9 cellular contexts compared by ENCODE assay signal in the genomic region with DNA sequence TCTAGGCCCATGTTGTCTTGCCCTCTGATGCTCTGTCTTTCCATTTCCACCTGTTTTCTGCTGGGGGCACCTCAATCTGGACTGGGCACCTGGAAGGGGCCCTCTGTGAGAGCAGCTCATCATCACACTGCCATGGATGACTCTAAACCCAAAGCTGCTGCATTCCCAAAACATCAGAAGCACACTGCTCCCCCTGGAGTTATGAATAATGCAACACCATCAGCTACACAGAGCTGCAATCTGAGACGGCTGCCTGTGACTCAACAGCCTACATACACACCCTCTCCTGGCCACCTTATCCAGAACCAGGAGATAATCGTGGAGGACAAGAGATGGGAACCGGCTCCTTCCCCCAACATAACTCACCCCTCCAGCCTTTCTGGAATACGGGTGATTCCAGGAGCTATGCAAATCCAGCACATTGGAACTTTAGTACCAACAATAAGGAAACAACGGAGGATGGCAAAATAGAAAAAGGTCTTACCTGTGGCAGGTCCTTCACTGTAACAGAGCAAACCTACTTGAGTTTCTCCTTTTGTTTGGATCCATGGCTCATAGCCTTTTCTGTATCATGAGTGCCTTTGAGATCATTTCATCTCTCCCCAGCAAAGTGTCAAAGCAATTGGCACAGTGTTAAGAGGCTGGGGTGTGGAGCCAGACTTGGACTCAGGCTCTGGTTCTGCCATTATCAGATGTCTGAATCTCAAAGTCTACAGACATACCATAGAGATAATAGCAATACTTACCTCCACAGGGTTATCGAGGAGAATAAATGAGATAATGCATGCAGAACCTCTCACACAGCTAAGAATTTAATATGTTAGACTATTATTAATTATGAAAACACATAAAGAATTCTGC. TPM values are rescaled to one million over a fixed set of nuclear protein-coding genes. Genes with fewer than 3 reads are reported as not detected.
DNase-seq lines count a peak whose midpoint lies in the region; ATAC-seq and TF ChIP-seq lines count a peak whose summit lies in the region.
"Had no signal": no experiment of that assay in that cellular context is flagged by ENCODE, and none has a peak within 500 bp of the region (broad histone marks: within the 10 kb centered on the region; RNA-seq: fewer than 3 reads in every experiment).

No MANE protein-coding gene starts in this region.

- H3K36me3 Mint-ChIP-seq in stimulated activated memory B cell treated with anti-CD40 and anti-IgM and Interleukin-4, amounts not matched to agents 10 μg/mL and 1 μg/mL and 100 μg/mL, for 72 hours, result peaks cover 40% of the 10 kb centered on the region
- peaks cover 52% of the 10 kb centered on the region for H3K36me3 Mint-ChIP-seq in nephron progenitor cell (ENCODE audit: low read depth)

- H3K4me1 Mint-ChIP-seq in stimulated activated memory B cell treated with anti-CD40 and anti-IgM and Interleukin-4, amounts not matched to agents 10 μg/mL and 1 μg/mL and 100 μg/mL, for 72 hours, result peaks cover 11% of the 10 kb centered on the region
- peaks cover 14% of the 10 kb centered on the region for H3K4me1 Mint-ChIP-seq in nephron progenitor cell

- H3K4me3 ChIP-seq in left ventricle myocardium inferior, result no peak overlapping the region
- H3K4me3 ChIP-seq: BLaER1 had no signal

- H3K4me3 Mint-ChIP-seq in stimulated activated memory B cell treated with anti-CD40 and anti-IgM and Interleukin-4, amounts not matched to agents 10 μg/mL and 1 μg/mL and 100 μg/mL, for 72 hours, result no peak overlapping the region
- H3K4me3 Mint-ChIP-seq in nephron progenitor cell, result no peak overlapping the region

- peaks cover 81% of the 10 kb centered on the region for H3K4me1 ChIP-seq in left ventricle myocardium inferior
- H3K4me1 ChIP-seq: BLaER1 had no signal

- H3K27me3 ChIP-seq in left ventricle myocardium inferior (ENCODE audit: low read depth), result no peaks in the 10 kb centered on the region
- H3K27me3 ChIP-seq: BLaER1 had no signal

- peak overlapping the region; percentile 85 for H3K27ac ChIP-seq in left ventricle myocardium inferior (replicated peaks)
- H3K27ac ChIP-seq: BLaER1 had no signal

- DNase-seq in NCI-H1105 treated with DMSO at 0.1 percent for 48 hours (lab: John Stamatoyannopoulos, UW) (peak; percentile 43), NCI-H1105 (lab: John Stamatoyannopoulos, UW) (no peak), M059J (ENCODE audit: low read depth) (peak; percentile 87), amniotic epithelial cell (ENCODE audit: low read depth) (peak; percentile 93), left ventricle myocardium inferior (no peak), nephron progenitor cell (no peak)

- intact Hi-C loops in left ventricle myocardium inferior (cut with micrococcal nuclease), result no loop called here

- ATAC-seq in stimulated activated memory B cell treated with anti-CD40 and anti-IgM and Interleukin-4, amounts not matched to agents 10 μg/mL and 1 μg/mL and 100 μg/mL, for 72 hours, result peak; percentile 55
- ATAC-seq in HG02678 (IDR thresholded peaks at IDR 0.05; ENCODE audit: unreplicated experiment), result no peak

- H3K27ac Mint-ChIP-seq in stimulated activated memory B cell treated with anti-CD40 and anti-IgM and Interleukin-4, amounts not matched to agents 10 μg/mL and 1 μg/mL and 100 μg/mL, for 72 hours, result no peak overlapping the region
- no peak overlapping the region for H3K27ac Mint-ChIP-seq in nephron progenitor cell

- TF ChIP-seq CTCF in left ventricle myocardium inferior (IDR thresholded peaks at IDR 0.05; ENCODE audit: borderline replicate concordance) (peak; percentile 56), nephron progenitor cell (IDR thresholded peaks at IDR 0.05) (no peak)

- H3K27me3 Mint-ChIP-seq in stimulated activated memory B cell treated with anti-CD40 and anti-IgM and Interleukin-4, amounts not matched to agents 10 μg/mL and 1 μg/mL and 100 μg/mL, for 72 hours, result no peaks in the 10 kb centered on the region
- H3K27me3 Mint-ChIP-seq in nephron progenitor cell (ENCODE audit: low read depth, poor library complexity), result no peaks in the 10 kb centered on the region

- H3K9me3 ChIP-seq in left ventricle myocardium inferior (replicated peaks), result no peaks in the 10 kb centered on the region
- H3K9me3 ChIP-seq: BLaER1 had no signal

- H3K9me3 Mint-ChIP-seq in stimulated activated memory B cell treated with anti-CD40 and anti-IgM and Interleukin-4, amounts not matched to agents 10 μg/mL and 1 μg/mL and 100 μg/mL, for 72 hours, result no peaks in the 10 kb centered on the region
- H3K9me3 Mint-ChIP-seq in nephron progenitor cell, result no peaks in the 10 kb centered on the region

- peaks cover 21% of the 10 kb centered on the region for H3K36me3 ChIP-seq in left ventricle myocardium inferior

RNA-seq across cellular contexts. Expression of a gene that starts 29.3 kb away (rescaled TPM):
- 255 and 332 TPM in 2 replicates for total RNA-seq in M059J (2014; rRNA removed; shearing (Covaris generic))
- 121 TPM for total RNA-seq in left ventricle myocardium inferior

RNA-seq across cellular contexts. Expression of a gene that starts 42.8 kb away (rescaled TPM):
- total RNA-seq in M059J (2014; rRNA removed; shearing (Covaris generic)), result 9.0 and 11.9 TPM in 2 replicates
- 15.4 TPM for total RNA-seq in left ventricle myocardium inferior

Comparison
In these comparisons a context has a peak if more than half of its experiments do, and no peak if none do; other contexts are left out.
1. DNase-seq: peak in NCI-H1105 treated with DMSO at 0.1 percent for 48 hours (single experiment), M059J (single experiment) and amniotic epithelial cell (single experiment); none in NCI-H1105 (single experiment), left ventricle myocardium inferior (single experiment) and nephron progenitor cell (single experiment).